ENCODE assay signal across 8 cellular contexts in genomic region chr14:49621114-49621881, GRCh38.
DNase-seq lines count a peak whose midpoint lies in the region; ATAC-seq and TF ChIP-seq lines count a peak whose summit lies in the region.

No MANE protein-coding gene starts in this region.

- ATAC-seq in HG02973 (IDR thresholded peaks at IDR 0.05; ENCODE audit: unreplicated experiment), result peak; percentile 25
- ATAC-seq in HG03378 (IDR thresholded peaks at IDR 0.05; ENCODE audit: unreplicated experiment), result no peak

- POLR2A ChIA-PET in AG04449 (lab: Yijun Ruan, JAX), result interaction anchor here (1.4 to 2.4 kb wide), 7 partner anchors 9 to 147 kb away, joined by 4 to 23 read pairs (median 11); partner anchors contain the start of genes DNAAF2, KLHDC2, LRR1 and RPS29

- CTCF ChIA-PET in AG04449 (lab: Yijun Ruan, JAX), result interaction anchor here (0.7 to 6.6 kb wide), 8 partner anchors 9 to 241 kb away, joined by 3 to 44 read pairs (median 4); partner anchors contain the start of genes DNAAF2, NEMF and RPS29

- in situ Hi-C loops in GM13977 (cut with MboI; ENCODE audit: low pct_unique_long_range_greater_than_20kb, low sequenced_read_pairs, unreplicated experiment), result no loop called here

- no peak for DNase-seq in AG04449 (ENCODE audit: low read depth, low spot score)
- DNase-seq in GM13977 (ENCODE audit: low spot score), result peak; percentile 49
- peak; percentile 22 for DNase-seq in NCI-H774 (lab: John Stamatoyannopoulos, UW)
- peak; percentile 85 for DNase-seq in activated effector memory CD4-positive, alpha-beta T cell treated with anti-CD3 and anti-CD28 coated beads, Interleukin-2, amount 50 U/mL, for 16 hours
- peak; percentile 55 for DNase-seq in germinal center (ENCODE audit: low spot score)
- peak in 37 of 56 donors; percentile 3 to 84 (median 57) for DNase-seq in nucleus accumbens (lab: John Stamatoyannopoulos, UW)

- TF ChIP-seq CTCF in AG04449 (IDR thresholded peaks at IDR 0.05; ENCODE audit: insufficient read depth, low read length, missing control alignments), result no peak
- no peak for TF ChIP-seq CTCF in GM13977 (IDR thresholded peaks at IDR 0.05; ENCODE audit: extremely low read depth, insufficient read depth, missing control alignments)

- peak overlapping the region; percentile 93 for H3K4me3 ChIP-seq in AG04449 (ENCODE audit: low read depth, low read length)
